28 cellular contexts compared by ENCODE assay signal in genomic region chr1:92465256-92465647, GRCh38. TPM values are rescaled to one million over a fixed set of nuclear protein-coding genes. Genes with fewer than 3 reads are reported as not detected.
DNase-seq lines count a peak whose midpoint lies in the region; ATAC-seq and TF ChIP-seq lines count a peak whose summit lies in the region.
"Had no signal": no experiment of that assay in that cellular context is flagged by ENCODE, and none has a peak within 500 bp of the region (broad histone marks: within the 10 kb centered on the region; RNA-seq: fewer than 3 reads in every experiment).

No MANE protein-coding gene starts in this region.

- no peak overlapping the region for H3K27ac ChIP-seq in gastroesophageal sphincter
- H3K27ac ChIP-seq: hepatocyte, KMS-11, upper lobe of right lung, VCaP had no signal

- peaks cover 89% of the 10 kb centered on the region for H3K4me1 Mint-ChIP-seq in activated T-cell treated with anti-CD3 and anti-CD28 coated beads, Interleukin-2, amount 50 U/mL, for 72 hours (ENCODE audit: low read depth)
- H3K4me1 Mint-ChIP-seq in activated T-helper 2 cell treated with anti-CD3 and anti-CD28 coated beads, Interferon-gamma antibody, Interleukin-2, Interleukin-4, amounts not matched to agents 10 μg/mL and 5 μg/mL and 100 μg/mL, durations not matched to agents 14 hours and 24 hours and 36 hours (ENCODE audit: low read depth) = peaks cover 61% of the 10 kb centered on the region
- H3K4me1 Mint-ChIP-seq in natural killer cell treated with Interleukin-12 subunit alpha and Interleukin-12 subunit beta and Interleukin-15 and Interleukin-18, amount 100 ng/mL, for 72 hours (ENCODE audit: low read depth in 2 of 2) = peaks cover 40 to 45% of the 10 kb centered on the region in 2 donors
- H3K4me1 Mint-ChIP-seq: nephron progenitor cell had no signal

- peaks cover 3 to 8% of the 10 kb centered on the region in 2 donors for H3K36me3 Mint-ChIP-seq in activated T-cell treated with anti-CD3 and anti-CD28 coated beads, Interleukin-2, amount 50 U/mL, for 72 hours (ENCODE audit: insufficient read depth in 2 of 2)
- peaks cover 45% of the 10 kb centered on the region for H3K36me3 Mint-ChIP-seq in activated T-helper 2 cell treated with anti-CD3 and anti-CD28 coated beads, Interferon-gamma antibody, Interleukin-2, Interleukin-4, amounts not matched to agents 10 μg/mL and 5 μg/mL and 100 μg/mL, durations not matched to agents 14 hours and 24 hours and 36 hours (ENCODE audit: low read depth)
- peaks cover 3% of the 10 kb centered on the region for H3K36me3 Mint-ChIP-seq in natural killer cell treated with Interleukin-12 subunit alpha and Interleukin-12 subunit beta and Interleukin-15 and Interleukin-18, amount 100 ng/mL, for 72 hours

- H3K9me3 Mint-ChIP-seq in activated T-cell treated with anti-CD3 and anti-CD28 coated beads, Interleukin-2, amount 50 U/mL, for 72 hours = no peaks in the 10 kb centered on the region
- no peaks in the 10 kb centered on the region for H3K9me3 Mint-ChIP-seq in activated T-helper 2 cell treated with anti-CD3 and anti-CD28 coated beads, Interferon-gamma antibody, Interleukin-2, Interleukin-4, amounts not matched to agents 10 μg/mL and 5 μg/mL and 100 μg/mL, durations not matched to agents 14 hours and 24 hours and 36 hours
- no peaks in the 10 kb centered on the region for H3K9me3 Mint-ChIP-seq in natural killer cell treated with Interleukin-12 subunit alpha and Interleukin-12 subunit beta and Interleukin-15 and Interleukin-18, amount 100 ng/mL, for 72 hours
- H3K9me3 Mint-ChIP-seq: activated naive CD4-positive, alpha-beta T cell treated with anti-CD3 and anti-CD28 coated beads for 36 hours; nephron progenitor cell had no signal

- WGBS in gastroesophageal sphincter (ENCODE audit: low coverage in 1 of 2), 2 donors = 100% methylated on average over 1 of the region's 1 CpG; no CpG with 5 or more reads in 1 of the 2 donors

- H3K4me3 Mint-ChIP-seq in activated T-cell treated with anti-CD3 and anti-CD28 coated beads, Interleukin-2, amount 50 U/mL, for 72 hours = peak overlapping the region; percentile 20 to 35
- peak overlapping the region; percentile 15 for H3K4me3 Mint-ChIP-seq in activated T-helper 2 cell treated with anti-CD3 and anti-CD28 coated beads, Interferon-gamma antibody, Interleukin-2, Interleukin-4, amounts not matched to agents 10 μg/mL and 5 μg/mL and 100 μg/mL, durations not matched to agents 14 hours and 24 hours and 36 hours (ENCODE audit: low read depth)
- H3K4me3 Mint-ChIP-seq in natural killer cell treated with Interleukin-12 subunit alpha and Interleukin-12 subunit beta and Interleukin-15 and Interleukin-18, amount 100 ng/mL, for 72 hours = peak overlapping the region; percentile 74
- H3K4me3 Mint-ChIP-seq: activated naive CD4-positive, alpha-beta T cell treated with anti-CD3 and anti-CD28 coated beads for 36 hours; nephron progenitor cell had no signal

- peak overlapping the region; percentile 63 for H3K27ac Mint-ChIP-seq in activated T-cell treated with anti-CD3 and anti-CD28 coated beads, Interleukin-2, amount 50 U/mL, for 72 hours
- H3K27ac Mint-ChIP-seq in activated T-helper 2 cell treated with anti-CD3 and anti-CD28 coated beads, Interferon-gamma antibody, Interleukin-2, Interleukin-4, amounts not matched to agents 10 μg/mL and 5 μg/mL and 100 μg/mL, durations not matched to agents 14 hours and 24 hours and 36 hours = peak overlapping the region; percentile 86
- H3K27ac Mint-ChIP-seq in natural killer cell treated with Interleukin-12 subunit alpha and Interleukin-12 subunit beta and Interleukin-15 and Interleukin-18, amount 100 ng/mL, for 72 hours = peak overlapping the region; percentile 90 to 96
- H3K27ac Mint-ChIP-seq: activated naive CD4-positive, alpha-beta T cell treated with anti-CD3 and anti-CD28 coated beads for 36 hours; nephron progenitor cell had no signal

- H3K4me3 ChIP-seq in NB4 (ENCODE audit: low read depth, low read length) (no peak overlapping the region), gastroesophageal sphincter (no peak overlapping the region)
- H3K4me3 ChIP-seq: hepatocyte, upper lobe of right lung had no signal

- H3K4me1 ChIP-seq in gastroesophageal sphincter = no peaks in the 10 kb centered on the region

- H3K27me3 ChIP-seq in gastroesophageal sphincter = peaks cover 9% of the 10 kb centered on the region
- H3K27me3 ChIP-seq: hepatocyte, upper lobe of right lung had no signal

- ATAC-seq in activated T-cell treated with anti-CD3 and anti-CD28 coated beads, Interleukin-2, amount 50 U/mL, for 72 hours (replicated peaks in 1 of 2) = peak; percentile 17 to 22
- peak; percentile 39 to 61 for ATAC-seq in natural killer cell treated with Interleukin-12 subunit alpha and Interleukin-12 subunit beta and Interleukin-15 and Interleukin-18, amount 100 ng/mL, for 72 hours
- no peak for ATAC-seq in gastroesophageal sphincter
- ATAC-seq: upper lobe of right lung had no signal

- H3K36me3 ChIP-seq in gastroesophageal sphincter = no peaks in the 10 kb centered on the region
- H3K36me3 ChIP-seq: upper lobe of right lung had no signal

- TF ChIP-seq CTCF in NB4 (IDR thresholded peaks at IDR 0.05; ENCODE audit: low read depth, low read length) (no peak), gastroesophageal sphincter (IDR thresholded peaks at IDR 0.05) (no peak)

- H3K9me3 ChIP-seq in gastroesophageal sphincter = no peaks in the 10 kb centered on the region
- H3K9me3 ChIP-seq: upper lobe of right lung had no signal

- H3K27me3 Mint-ChIP-seq in activated T-cell treated with anti-CD3 and anti-CD28 coated beads, Interleukin-2, amount 50 U/mL, for 72 hours (ENCODE audit: low read depth) = no peaks in the 10 kb centered on the region
- no peaks in the 10 kb centered on the region for H3K27me3 Mint-ChIP-seq in activated T-helper 2 cell treated with anti-CD3 and anti-CD28 coated beads, Interferon-gamma antibody, Interleukin-2, Interleukin-4, amounts not matched to agents 10 μg/mL and 5 μg/mL and 100 μg/mL, durations not matched to agents 14 hours and 24 hours and 36 hours (ENCODE audit: low read depth)
- H3K27me3 Mint-ChIP-seq in natural killer cell treated with Interleukin-12 subunit alpha and Interleukin-12 subunit beta and Interleukin-15 and Interleukin-18, amount 100 ng/mL, for 72 hours = no peaks in the 10 kb centered on the region

- intact Hi-C loops in activated T-helper 2 cell treated with anti-CD3 and anti-CD28 coated beads, Interferon-gamma antibody, Interleukin-2, Interleukin-4, amounts not matched to agents 10 μg/mL and 5 μg/mL and 100 μg/mL, durations not matched to agents 14 hours and 24 hours and 36 hours (cut with micrococcal nuclease) = no loop called here

- TF ChIP-seq POLR2A in NB4 (IDR thresholded peaks at IDR 0.05; ENCODE audit: extremely low read depth, insufficient read length) = no peak
- TF ChIP-seq POLR2A in gastroesophageal sphincter (IDR thresholded peaks at IDR 0.05) = no peak

- DNase-seq in activated T-cell treated with anti-CD3 and anti-CD28 coated beads, Interleukin-2, amount 50 U/mL, for 72 hours = no peak
- DNase-seq in activated T-cell treated with anti-CD3 and anti-CD28 coated beads, Interleukin-2, amount 50 U/mL, for 48 hours = no peak
- DNase-seq in NB4 (ENCODE audit: low read depth) (peak; percentile 61), putamen (ENCODE audit: low spot score) (no peak), kidney tubule cell (ENCODE audit: low spot score) (no peak)
- no peak for DNase-seq in activated T-helper 2 cell treated with anti-CD3 and anti-CD28 coated beads, Interferon-gamma antibody, Interleukin-2, Interleukin-4, amounts not matched to agents 10 μg/mL and 5 μg/mL and 100 μg/mL, durations not matched to agents 14 hours and 24 hours and 36 hours (ENCODE audit: low spot score)
- DNase-seq in natural killer cell treated with Interleukin-12 subunit alpha and Interleukin-12 subunit beta and Interleukin-15 and Interleukin-18, amount 100 ng/mL, for 72 hours (ENCODE audit: low spot score) = no peak
- DNase-seq: activated CD4-positive, alpha-beta T cell treated with anti-CD3 and anti-CD28 coated beads for 48 hours; activated naive CD4-positive, alpha-beta T cell treated with anti-CD3 and anti-CD28 coated beads for 36 hours; DMS153; H7; mammary epithelial cell; NCI-H146; NCI-H2107; NCI-H345; NCI-H69; nephron progenitor cell; SHP77 treated with DMSO at 0.1 percent for 48 hours; stimulated activated CD4-positive, alpha-beta T cell treated with anti-CD3 and anti-CD28 coated beads, Interleukin-15, amount 100 ng/mL, for 24 hours; stimulated activated CD4-positive, alpha-beta T cell treated with anti-CD3 and anti-CD28 coated beads, Interleukin-4, amount 100 ng/mL, for 4 hours; T-helper 9 cell; upper lobe of right lung had no signal

- TF ChIP-seq EP300 in gastroesophageal sphincter (IDR thresholded peaks at IDR 0.05) = no peak

RNA-seq across cellular contexts. Expression of gene GFI1, which starts 21.5 kb away (rescaled TPM):
- 100 to 1,000 TPM in 1 of 2 donors, 10 to 100 TPM in 1; 96.5 to 117 TPM for total RNA-seq in activated T-cell treated with anti-CD3 and anti-CD28 coated beads, Interleukin-2, amount 50 U/mL, for 72 hours
- total RNA-seq in activated T-helper 2 cell treated with anti-CD3 and anti-CD28 coated beads, Interferon-gamma antibody, Interleukin-2, Interleukin-4, amounts not matched to agents 10 μg/mL and 5 μg/mL and 100 μg/mL, durations not matched to agents 14 hours and 24 hours and 36 hours = 93.8 and 99.4 TPM in 2 replicates
- 10 to 100 TPM; 35.4 to 78.5 TPM for total RNA-seq in natural killer cell treated with Interleukin-12 subunit alpha and Interleukin-12 subunit beta and Interleukin-15 and Interleukin-18, amount 100 ng/mL, for 72 hours
- total RNA-seq in gastroesophageal sphincter = under 1 TPM in 3 of 4 donors, not detected in 1; 0.27 to 0.94 (median 0.59) TPM
- total RNA-seq: chondrocyte, frontal cortex had no signal

Comparison
In these comparisons a context has a peak if more than half of its experiments do, and no peak if none do; other contexts are left out.
1. H3K4me3 Mint-ChIP-seq: peak in every context shown above with its lines; median percentile 74 in natural killer cell treated with Interleukin-12 subunit alpha and Interleukin-12 subunit beta and Interleukin-15 and Interleukin-18, amount 100 ng/mL, for 72 hours; 28 in activated T-cell treated with anti-CD3 and anti-CD28 coated beads, Interleukin-2, amount 50 U/mL, for 72 hours; 15 in activated T-helper 2 cell treated with anti-CD3 and anti-CD28 coated beads, Interferon-gamma antibody, Interleukin-2, Interleukin-4, amounts not matched to agents 10 μg/mL and 5 μg/mL and 100 μg/mL, durations not matched to agents 14 hours and 24 hours and 36 hours.
2. RNA of gene GFI1, which starts 21.5 kb away (total RNA-seq): 96.5 to 117 TPM in activated T-cell treated with anti-CD3 and anti-CD28 coated beads, Interleukin-2, amount 50 U/mL, for 72 hours, 93.8 to 99.4 TPM in activated T-helper 2 cell treated with anti-CD3 and anti-CD28 coated beads, Interferon-gamma antibody, Interleukin-2, Interleukin-4, amounts not matched to agents 10 μg/mL and 5 μg/mL and 100 μg/mL, durations not matched to agents 14 hours and 24 hours and 36 hours and 35.4 to 78.5 TPM in natural killer cell treated with Interleukin-12 subunit alpha and Interleukin-12 subunit beta and Interleukin-15 and Interleukin-18, amount 100 ng/mL, for 72 hours; 0.27 to 0.94 TPM in gastroesophageal sphincter; every median in the first group is over 10 times any median in the second.
3. Peak in every context shown above with its lines, with median percentiles within 50 percentile points of each other: H3K27ac Mint-ChIP-seq.